9 cellular contexts compared by ENCODE assay signal in the genomic region with DNA sequence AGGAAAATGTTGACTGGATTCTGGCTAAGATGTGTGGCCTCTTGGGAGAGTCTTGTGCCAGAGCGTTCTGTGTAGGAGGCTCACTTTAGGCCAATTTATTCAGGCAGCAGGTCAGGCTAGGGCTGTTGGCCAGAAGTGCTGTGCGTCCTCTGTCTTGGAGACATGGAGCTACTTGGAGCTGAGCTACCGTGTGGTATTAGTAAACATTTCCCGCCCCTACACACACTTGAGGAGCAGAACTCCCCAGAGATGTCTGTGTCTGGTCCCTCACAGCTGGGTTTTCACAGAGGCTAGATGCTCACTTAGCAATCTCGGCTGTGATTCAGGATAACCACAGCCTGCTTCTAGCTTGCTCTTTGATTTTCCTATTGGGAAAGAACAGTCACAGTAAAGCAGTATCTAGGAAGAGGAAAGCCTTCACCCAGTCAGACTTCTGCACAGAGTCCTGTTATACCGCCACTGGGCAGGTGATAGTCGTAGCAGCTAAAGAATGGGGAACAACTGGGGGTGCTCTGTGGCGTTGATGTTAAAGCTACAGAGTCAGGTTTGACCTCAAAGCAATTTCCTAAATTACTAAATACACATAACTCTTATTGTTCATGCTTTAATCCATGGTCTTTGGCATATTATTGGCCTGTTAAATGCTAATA.
DNase-seq lines count a peak whose midpoint lies in the region; ATAC-seq and TF ChIP-seq lines count a peak whose summit lies in the region.
"Had no signal": no experiment of that assay in that cellular context is flagged by ENCODE, and none has a peak within 500 bp of the region (broad histone marks: within the 10 kb centered on the region; RNA-seq: fewer than 3 reads in every experiment).

No MANE protein-coding gene starts in this region.

- H3K9me3 ChIP-seq in ovary: no peaks in the 10 kb centered on the region
- H3K9me3 ChIP-seq: neutrophil had no signal

- H3K27me3 ChIP-seq in brain microvascular endothelial cell (replicated peaks) (no peaks in the 10 kb centered on the region), ovary (no peaks in the 10 kb centered on the region)
- H3K27me3 ChIP-seq: neutrophil had no signal

- in situ Hi-C loops in brain microvascular endothelial cell (cut with HindIII; ENCODE audit: low pct_ligation_motif_present, low sequenced_read_pairs): no loop called here

- H3K27me3 Mint-ChIP-seq in type B pancreatic cell: no peaks in the 10 kb centered on the region

- TF ChIP-seq EP300 in ovary (IDR thresholded peaks at IDR 0.05): no peak

- TF ChIP-seq POLR2A in ovary (IDR thresholded peaks at IDR 0.05): peak; percentile 16

- H3K27ac Mint-ChIP-seq in type B pancreatic cell: no peak overlapping the region

- H3K36me3 ChIP-seq in brain microvascular endothelial cell (replicated peaks) (no peaks in the 10 kb centered on the region), ovary (no peaks in the 10 kb centered on the region)
- H3K36me3 ChIP-seq: neutrophil had no signal

- peaks cover 22% of the 10 kb centered on the region for H3K4me1 Mint-ChIP-seq in type B pancreatic cell (ENCODE audit: unreplicated experiment)

- no peak overlapping the region for H3K4me3 ChIP-seq in brain microvascular endothelial cell (ENCODE audit: low read depth, low read length)
- no peak overlapping the region for H3K4me3 ChIP-seq in ovary

- peak; percentile 48 for ATAC-seq in GM19455 (IDR thresholded peaks at IDR 0.05; ENCODE audit: unreplicated experiment)
- peak; percentile 61 for ATAC-seq in HG03442 (IDR thresholded peaks at IDR 0.05; ENCODE audit: unreplicated experiment)

- WGBS in ovary, 3 donors: 8 to 16% (median 12%) methylated on average over 8 of the region's 8 CpGs

- peaks cover 3% of the 10 kb centered on the region for H3K36me3 Mint-ChIP-seq in type B pancreatic cell

- H3K4me3 Mint-ChIP-seq in type B pancreatic cell: no peak overlapping the region

- H3K4me1 ChIP-seq in ovary (ENCODE audit: insufficient read depth): peaks cover 7% of the 10 kb centered on the region

- intact Hi-C loops in ovary (cut with DNase I): no loop called here

- H3K27ac ChIP-seq in brain microvascular endothelial cell (no peak overlapping the region), ovary (peak overlapping the region in 1 of 2 donors; percentile 39)
- H3K27ac ChIP-seq: neutrophil had no signal

- peak; percentile 57 for DNase-seq in AG20443 (ENCODE audit: low spot score)
- DNase-seq in brain microvascular endothelial cell: peak; percentile 72
- peak; percentile 72 to 86 (median 78) for DNase-seq in ovary
- no peak for DNase-seq in type B pancreatic cell (ENCODE audit: extremely low spot score, unreplicated experiment)
- no peak for DNase-seq in stimulated activated CD4-positive, alpha-beta T cell treated with anti-CD3 and anti-CD28 coated beads, Interleukin-2, amount 100 ng/mL, for 24 hours
- DNase-seq in SIG-M5 (lab: John Stamatoyannopoulos, UW): no peak

- H3K9me3 Mint-ChIP-seq in type B pancreatic cell: no peaks in the 10 kb centered on the region

- no peak for TF ChIP-seq CTCF in brain microvascular endothelial cell (IDR thresholded peaks at IDR 0.05; ENCODE audit: low read depth, low read length, missing control alignments)
- TF ChIP-seq CTCF in ovary (IDR thresholded peaks at IDR 0.05): no peak
- TF ChIP-seq CTCF in type B pancreatic cell (conservative IDR thresholded peaks at IDR 0.05): no peak

Comparison
In these comparisons a context has a peak if more than half of its experiments do, and no peak if none do; other contexts are left out.
1. DNase-seq: peak in AG20443 (single experiment), brain microvascular endothelial cell (single experiment) and ovary (5 of 5); none in type B pancreatic cell (single experiment), stimulated activated CD4-positive, alpha-beta T cell treated with anti-CD3 and anti-CD28 coated beads, Interleukin-2, amount 100 ng/mL, for 24 hours (0 of 2) and SIG-M5 (single experiment).